ENCODE assay signal across 23 cellular contexts in genomic region chr18:10417679-10418078, GRCh38. TPM values are rescaled to one million over a fixed set of nuclear protein-coding genes. Genes with fewer than 3 reads are reported as not detected.
A peak's percentile ranks its signal among the peaks of the same experiment; 100 is the strongest.
DNase-seq lines count a peak whose midpoint lies in the region; ATAC-seq, FAIRE-seq and TF ChIP-seq lines count a peak whose summit lies in the region.
"Had no signal": no experiment of that assay in that cellular context is flagged by ENCODE, and none has a peak within 500 bp of the region (broad histone marks: within the 10 kb centered on the region; RNA-seq: fewer than 3 reads in every experiment).

No MANE protein-coding gene starts in this region.

- H3K27ac ChIP-seq in hepatocyte, result peak overlapping the region; percentile 12
- H3K27ac ChIP-seq in testis, result no peak overlapping the region
- H3K27ac ChIP-seq: psoas muscle had no signal

- peak; percentile 76 for FAIRE-seq in bronchial epithelial cell (lab: Jason Lieb, UNC)
- FAIRE-seq: GM12892, small intestine had no signal

- no peak for TF ChIP-seq POLR2A in testis (IDR thresholded peaks at IDR 0.05)

- peak; percentile 24 for DNase-seq in RPMI7951 (ENCODE audit: low read depth)
- DNase-seq in bronchial epithelial cell (ENCODE audit: low read depth), result no peak
- DNase-seq in hepatocyte (ENCODE audit: low spot score), result no peak
- peak; percentile 32 for DNase-seq in testis
- no peak for DNase-seq in NCI-H2107 (lab: John Stamatoyannopoulos, UW)
- DNase-seq in NAMALWA (ENCODE audit: low spot score), result no peak
- DNase-seq in stimulated activated naive CD4-positive, alpha-beta T cell treated with Interleukin-2 at 50 U/mL for 16 hours (lab: John Stamatoyannopoulos, UW), result no peak
- DNase-seq: activated CD4-positive, alpha-beta T cell treated with anti-CD3 and anti-CD28 coated beads, Interleukin-2, amount 10 ng/mL, durations not matched to agents 7 days and 5 days; activated naive CD4-positive, alpha-beta T cell treated with anti-CD3 and anti-CD28 coated beads, Interleukin-2, amount 50 U/mL, for 16 hours; C1 segment of cervical spinal cord; H7; NCI-H1092 treated with DMSO at 0.1 percent for 48 hours; NCI-H1930; NCI-H748 treated with DMSO at 0.1 percent for 48 hours; psoas muscle; small intestine; stimulated activated CD4-positive, alpha-beta T cell treated with anti-CD3 and anti-CD28 coated beads, Interleukin-2, amount 100 ng/mL, for 24 hours had no signal

- H3K27me3 ChIP-seq in bronchial epithelial cell (ENCODE audit: control insufficient read depth, insufficient read depth, low read length) (no peaks in the 10 kb centered on the region), hepatocyte (no peaks in the 10 kb centered on the region), testis (no peaks in the 10 kb centered on the region)
- H3K27me3 ChIP-seq: ascending aorta had no signal

- H3K9me3 ChIP-seq in hepatocyte (ENCODE audit: low read depth) (no peaks in the 10 kb centered on the region), testis (no peaks in the 10 kb centered on the region)
- H3K9me3 ChIP-seq: ascending aorta, psoas muscle had no signal

- TF ChIP-seq CTCF in bronchial epithelial cell (IDR thresholded peaks at IDR 0.05; ENCODE audit: insufficient read depth, low read length, severe bottlenecking) (no peak), hepatocyte (IDR thresholded peaks at IDR 0.05; ENCODE audit: poor library complexity) (no peak), testis (IDR thresholded peaks at IDR 0.05) (no peak)

- H3K4me3 ChIP-seq in bronchial epithelial cell (ENCODE audit: low read depth, low read length) (no peak overlapping the region), hepatocyte (no peak overlapping the region), testis (no peak overlapping the region)
- H3K4me3 ChIP-seq: ascending aorta, psoas muscle had no signal

- ATAC-seq in HG03442 (IDR thresholded peaks at IDR 0.05; ENCODE audit: unreplicated experiment), result no peak
- ATAC-seq: psoas muscle; stimulated activated memory B cell treated with anti-CD40 and anti-IgM and Interleukin-4, amounts not matched to agents 10 μg/mL and 1 μg/mL and 100 μg/mL, for 72 hours had no signal

- H4K20me1 ChIP-seq in hepatocyte (ENCODE audit: insufficient read depth, poor library complexity, severe bottlenecking), result no peaks in the 10 kb centered on the region

- H3K9me2 ChIP-seq in hepatocyte (replicated peaks; ENCODE audit: insufficient read depth), result no peaks in the 10 kb centered on the region

- no peaks in the 10 kb centered on the region for H3K79me2 ChIP-seq in hepatocyte

- H3K4me2 ChIP-seq in hepatocyte, result no peak overlapping the region

- no peak overlapping the region for H2AFZ ChIP-seq in hepatocyte

- intact Hi-C loops in testis (cut with DNase I; ENCODE audit: low total_unique reads), result no loop called here

- H3K36me3 ChIP-seq in bronchial epithelial cell (ENCODE audit: control insufficient read depth, insufficient read depth, low read length) (no peaks in the 10 kb centered on the region), hepatocyte (replicated peaks; ENCODE audit: insufficient read depth, low read depth) (no peaks in the 10 kb centered on the region), testis (ENCODE audit: low read depth, missing control alignments) (no peaks in the 10 kb centered on the region)
- H3K36me3 ChIP-seq: ascending aorta had no signal

- H3K4me1 ChIP-seq in hepatocyte (ENCODE audit: insufficient read depth), result no peaks in the 10 kb centered on the region
- H3K4me1 ChIP-seq in testis, result no peaks in the 10 kb centered on the region
- H3K4me1 ChIP-seq: ascending aorta, psoas muscle had no signal

RNA-seq across cellular contexts. Expression of gene APCDD1, which starts 36.8 kb away (rescaled TPM):
- total RNA-seq in RPMI7951 (2014; rRNA removed; shearing (Covaris generic)), result 1.6 and 4.7 TPM in 2 replicates
- total RNA-seq in bronchial epithelial cell (under 0.01 and 0.64 TPM in 2 replicates), hepatocyte (69.6 and 80.8 TPM in 2 replicates), testis (10 to 100 TPM; 10.8 to 12.5 TPM)
- polyA plus RNA-seq in hepatocyte (81.4 and 114 TPM in 2 replicates), testis (ENCODE audit: insufficient read depth, low read depth, low replicate concordance) (11.2 TPM)
- total RNA-seq: activated CD4-positive, alpha-beta T cell treated with anti-CD3 and anti-CD28 coated beads, Interleukin-2, amount 10 ng/mL, durations not matched to agents 7 days and 5 days; activated T-helper 1 cell treated with anti-CD3 and anti-CD28 coated beads, Interleukin-12 subunit alpha, Interleukin-12 subunit beta, Interleukin-2, Interleukin-4 antibody, amounts not matched to agents 30 ng/mL and 10 ng/mL and 1 ng/mL, durations not matched to agents 14 hours and 24 hours and 36 hours; lung microvascular endothelial cell had no signal

Comparison
In these comparisons a context has a peak if more than half of its experiments do, and no peak if none do; other contexts are left out.
1. DNase-seq: peak in RPMI7951 (single experiment) and testis (single experiment); none in bronchial epithelial cell (single experiment), hepatocyte (single experiment), NCI-H2107 (single experiment), NAMALWA (single experiment) and stimulated activated naive CD4-positive, alpha-beta T cell treated with Interleukin-2 at 50 U/mL for 16 hours (single experiment).